1 cellular context compared by ENCODE assay signal in genomic region chr13:47661076-47661475, GRCh38.
TF ChIP-seq lines count a peak whose summit lies in the region.

No MANE protein-coding gene starts in this region.

TF ChIP-seq in WTC11, 78 proteins besides CTCF, POLR2A, EP300 and RAD21 (continued from another document):
- TF ChIP-seq, protein P1, sequence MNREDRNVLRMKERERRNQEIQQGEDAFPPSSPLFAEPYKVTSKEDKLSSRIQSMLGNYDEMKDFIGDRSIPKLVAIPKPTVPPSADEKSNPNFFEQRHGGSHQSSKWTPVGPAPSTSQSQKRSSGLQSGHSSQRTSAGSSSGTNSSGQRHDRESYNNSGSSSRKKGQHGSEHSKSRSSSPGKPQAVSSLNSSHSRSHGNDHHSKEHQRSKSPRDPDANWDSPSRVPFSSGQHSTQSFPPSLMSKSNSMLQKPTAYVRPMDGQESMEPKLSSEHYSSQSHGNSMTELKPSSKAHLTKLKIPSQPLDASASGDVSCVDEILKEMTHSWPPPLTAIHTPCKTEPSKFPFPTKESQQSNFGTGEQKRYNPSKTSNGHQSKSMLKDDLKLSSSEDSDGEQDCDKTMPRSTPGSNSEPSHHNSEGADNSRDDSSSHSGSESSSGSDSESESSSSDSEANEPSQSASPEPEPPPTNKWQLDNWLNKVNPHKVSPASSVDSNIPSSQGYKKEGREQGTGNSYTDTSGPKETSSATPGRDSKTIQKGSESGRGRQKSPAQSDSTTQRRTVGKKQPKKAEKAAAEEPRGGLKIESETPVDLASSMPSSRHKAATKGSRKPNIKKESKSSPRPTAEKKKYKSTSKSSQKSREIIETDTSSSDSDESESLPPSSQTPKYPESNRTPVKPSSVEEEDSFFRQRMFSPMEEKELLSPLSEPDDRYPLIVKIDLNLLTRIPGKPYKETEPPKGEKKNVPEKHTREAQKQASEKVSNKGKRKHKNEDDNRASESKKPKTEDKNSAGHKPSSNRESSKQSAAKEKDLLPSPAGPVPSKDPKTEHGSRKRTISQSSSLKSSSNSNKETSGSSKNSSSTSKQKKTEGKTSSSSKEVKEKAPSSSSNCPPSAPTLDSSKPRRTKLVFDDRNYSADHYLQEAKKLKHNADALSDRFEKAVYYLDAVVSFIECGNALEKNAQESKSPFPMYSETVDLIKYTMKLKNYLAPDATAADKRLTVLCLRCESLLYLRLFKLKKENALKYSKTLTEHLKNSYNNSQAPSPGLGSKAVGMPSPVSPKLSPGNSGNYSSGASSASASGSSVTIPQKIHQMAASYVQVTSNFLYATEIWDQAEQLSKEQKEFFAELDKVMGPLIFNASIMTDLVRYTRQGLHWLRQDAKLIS (CRISPR knock-in tag; IDR thresholded peaks at IDR 0.05; ENCODE audit: borderline replicate concordance), result no peak
